In genomic region chr7:104627516-104627915, GRCh38 we compare ENCODE assay signal across 1 cellular context.
TF ChIP-seq lines count a peak whose summit lies in the region.

No MANE protein-coding gene starts in this region.

TF ChIP-seq in HepG2, 621 proteins besides CTCF, POLR2A, EP300 and RAD21 (continued from another document):
- TF ChIP-seq CEBPZ (IDR thresholded peaks at IDR 0.05; ENCODE audit: low read length), result no peak
- TF ChIP-seq ZNF674 (CRISPR knock-in tag; IDR thresholded peaks at IDR 0.05; ENCODE audit: low read depth), result no peak
- TF ChIP-seq MIER2 (CRISPR knock-in tag; IDR thresholded peaks at IDR 0.05), result peak; percentile 94
